In genomic region chr17:31437720-31438400, GRCh38 we compare ENCODE assay signal across 2 cellular contexts.
TF ChIP-seq lines count a peak whose summit lies in the region.

No MANE protein-coding gene starts in this region.

TF ChIP-seq in SK-N-SH treated with all-trans-retinoic acid at 6 μM for 48 hours, 23 proteins besides CTCF, POLR2A, EP300 and RAD21 (continued from another document):
- TF ChIP-seq TSHZ2 (CRISPR knock-in tag; IDR thresholded peaks at IDR 0.05) (no peak), POU6F1 (CRISPR knock-in tag; IDR thresholded peaks at IDR 0.05; ENCODE audit: borderline replicate concordance, low read depth) (no peak), ZFP30 (CRISPR knock-in tag; IDR thresholded peaks at IDR 0.05) (no peak), CSDC2 (CRISPR knock-in tag; IDR thresholded peaks at IDR 0.05) (no peak), BACH2 (CRISPR knock-in tag; IDR thresholded peaks at IDR 0.05; ENCODE audit: borderline replicate concordance) (no peak), TCF4 (CRISPR knock-in tag; IDR thresholded peaks at IDR 0.05; ENCODE audit: borderline replicate concordance) (no peak), ZC3H10 (CRISPR knock-in tag; IDR thresholded peaks at IDR 0.05) (no peak)
TF ChIP-seq in SK-N-SH treated with all-trans-retinoic acid at 6 μM for 48 hours: peak in this region for 0.

TF ChIP-seq in SK-N-SH, 30 proteins besides CTCF, POLR2A, EP300 and RAD21 (continued from another document):
- no peak for TF ChIP-seq PBX3 (IDR thresholded peaks at IDR 0.05)
- TF ChIP-seq YY1 (IDR thresholded peaks at IDR 0.05; ENCODE audit: low read depth): no peak
- TF ChIP-seq USF2 (IDR thresholded peaks at IDR 0.05; ENCODE audit: borderline replicate concordance, low read depth, low read length): no peak
- no peak for TF ChIP-seq IRF3 (IDR thresholded peaks at IDR 0.05; ENCODE audit: low read depth, low read length)
- TF ChIP-seq RXRA (IDR thresholded peaks at IDR 0.05; ENCODE audit: borderline replicate concordance, low read depth): no peak
- no peak for TF ChIP-seq SIN3A (IDR thresholded peaks at IDR 0.05; ENCODE audit: borderline replicate concordance, low read depth, low read length)
- TF ChIP-seq, protein P1, sequence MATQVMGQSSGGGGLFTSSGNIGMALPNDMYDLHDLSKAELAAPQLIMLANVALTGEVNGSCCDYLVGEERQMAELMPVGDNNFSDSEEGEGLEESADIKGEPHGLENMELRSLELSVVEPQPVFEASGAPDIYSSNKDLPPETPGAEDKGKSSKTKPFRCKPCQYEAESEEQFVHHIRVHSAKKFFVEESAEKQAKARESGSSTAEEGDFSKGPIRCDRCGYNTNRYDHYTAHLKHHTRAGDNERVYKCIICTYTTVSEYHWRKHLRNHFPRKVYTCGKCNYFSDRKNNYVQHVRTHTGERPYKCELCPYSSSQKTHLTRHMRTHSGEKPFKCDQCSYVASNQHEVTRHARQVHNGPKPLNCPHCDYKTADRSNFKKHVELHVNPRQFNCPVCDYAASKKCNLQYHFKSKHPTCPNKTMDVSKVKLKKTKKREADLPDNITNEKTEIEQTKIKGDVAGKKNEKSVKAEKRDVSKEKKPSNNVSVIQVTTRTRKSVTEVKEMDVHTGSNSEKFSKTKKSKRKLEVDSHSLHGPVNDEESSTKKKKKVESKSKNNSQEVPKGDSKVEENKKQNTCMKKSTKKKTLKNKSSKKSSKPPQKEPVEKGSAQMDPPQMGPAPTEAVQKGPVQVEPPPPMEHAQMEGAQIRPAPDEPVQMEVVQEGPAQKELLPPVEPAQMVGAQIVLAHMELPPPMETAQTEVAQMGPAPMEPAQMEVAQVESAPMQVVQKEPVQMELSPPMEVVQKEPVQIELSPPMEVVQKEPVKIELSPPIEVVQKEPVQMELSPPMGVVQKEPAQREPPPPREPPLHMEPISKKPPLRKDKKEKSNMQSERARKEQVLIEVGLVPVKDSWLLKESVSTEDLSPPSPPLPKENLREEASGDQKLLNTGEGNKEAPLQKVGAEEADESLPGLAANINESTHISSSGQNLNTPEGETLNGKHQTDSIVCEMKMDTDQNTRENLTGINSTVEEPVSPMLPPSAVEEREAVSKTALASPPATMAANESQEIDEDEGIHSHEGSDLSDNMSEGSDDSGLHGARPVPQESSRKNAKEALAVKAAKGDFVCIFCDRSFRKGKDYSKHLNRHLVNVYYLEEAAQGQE (IDR thresholded peaks at IDR 0.05; ENCODE audit: low read depth, low read length): no peak
- TF ChIP-seq JUND (IDR thresholded peaks at IDR 0.05): no peak
